8 cellular contexts compared by ENCODE assay signal in genomic region chr12:112126000-112126431, GRCh38. TPM values are rescaled to one million over a fixed set of nuclear protein-coding genes. Genes with fewer than 3 reads are reported as not detected.
A peak's percentile ranks its signal among the peaks of the same experiment; 100 is the strongest.
DNase-seq lines count a peak whose midpoint lies in the region; ATAC-seq and TF ChIP-seq lines count a peak whose summit lies in the region.

No MANE protein-coding gene starts in this region.

- peak overlapping the region; percentile 80 to 96 (median 94) for H3K27ac ChIP-seq in stomach

- no peak for ATAC-seq in activated CD4-positive, alpha-beta T cell treated with anti-CD3 and anti-CD28 coated beads for 36 hours
- ATAC-seq in HG03432 (IDR thresholded peaks at IDR 0.05; ENCODE audit: unreplicated experiment) = no peak

- 1 to 2% (median 1%) methylated on average over 15 to 25 of the region's 25 CpGs for WGBS in stomach, 5 donors

- DNase-seq in activated CD4-positive, alpha-beta T cell treated with anti-CD3 and anti-CD28 coated beads for 36 hours = peak; percentile 13
- no peak for DNase-seq in activated CD4-positive, alpha-beta T cell treated with anti-CD3 and anti-CD28 coated beads, Interleukin-2, amount 50 U/mL, for 1 hour
- no peak for DNase-seq in activated T-helper 1 cell treated with anti-CD3 and anti-CD28 coated beads, Interleukin-12 subunit alpha, Interleukin-12 subunit beta, Interleukin-2, Interleukin-4 antibody, amounts not matched to agents 30 ng/mL and 10 ng/mL and 1 ng/mL, durations not matched to agents 14 hours and 24 hours and 36 hours (ENCODE audit: low spot score)
- peak; percentile 19 for DNase-seq in iPS-NIHi11 (ENCODE audit: low spot score)
- DNase-seq in stomach = no peak
- no peak for DNase-seq in NK-92 treated with Interleukin-12 subunit alpha and Interleukin-12 subunit beta, amount 100 ng/mL, for 24 hours (lab: John Stamatoyannopoulos, UW)
- no peak for DNase-seq in G401 (ENCODE audit: low spot score)

- CTCF ChIA-PET in activated CD4-positive, alpha-beta T cell treated with anti-CD3 and anti-CD28 coated beads for 36 hours (lab: Charles Lee) = interaction anchor here (1.2 to 1.6 kb wide), 3 partner anchors 13 to 112 kb away, joined by 3 to 5 read pairs (median 4); no protein-coding TSS in a partner anchor

- TF ChIP-seq POLR2A in stomach (IDR thresholded peaks at IDR 0.05) = no peak

- H3K4me3 Mint-ChIP-seq in activated CD4-positive, alpha-beta T cell treated with anti-CD3 and anti-CD28 coated beads for 36 hours = peak overlapping the region; percentile 83
- H3K4me3 Mint-ChIP-seq in activated T-helper 1 cell treated with anti-CD3 and anti-CD28 coated beads, Interleukin-12 subunit alpha, Interleukin-12 subunit beta, Interleukin-2, Interleukin-4 antibody, amounts not matched to agents 30 ng/mL and 10 ng/mL and 1 ng/mL, durations not matched to agents 14 hours and 24 hours and 36 hours = peak overlapping the region; percentile 82

- TF ChIP-seq EP300 in stomach (IDR thresholded peaks at IDR 0.05) = no peak

- peaks cover 42% of the 10 kb centered on the region for H3K4me1 Mint-ChIP-seq in activated CD4-positive, alpha-beta T cell treated with anti-CD3 and anti-CD28 coated beads for 36 hours
- peaks cover 40% of the 10 kb centered on the region for H3K4me1 Mint-ChIP-seq in activated T-helper 1 cell treated with anti-CD3 and anti-CD28 coated beads, Interleukin-12 subunit alpha, Interleukin-12 subunit beta, Interleukin-2, Interleukin-4 antibody, amounts not matched to agents 30 ng/mL and 10 ng/mL and 1 ng/mL, durations not matched to agents 14 hours and 24 hours and 36 hours (ENCODE audit: low read depth)

- peak overlapping the region; percentile 79 to 98 (median 85) for H3K4me3 ChIP-seq in stomach

- TF ChIP-seq CTCF in stomach (IDR thresholded peaks at IDR 0.05) = no peak

- peak overlapping the region; percentile 78 for H3K27ac Mint-ChIP-seq in activated CD4-positive, alpha-beta T cell treated with anti-CD3 and anti-CD28 coated beads for 36 hours
- peak overlapping the region; percentile 78 for H3K27ac Mint-ChIP-seq in activated T-helper 1 cell treated with anti-CD3 and anti-CD28 coated beads, Interleukin-12 subunit alpha, Interleukin-12 subunit beta, Interleukin-2, Interleukin-4 antibody, amounts not matched to agents 30 ng/mL and 10 ng/mL and 1 ng/mL, durations not matched to agents 14 hours and 24 hours and 36 hours

- H3K36me3 Mint-ChIP-seq in activated CD4-positive, alpha-beta T cell treated with anti-CD3 and anti-CD28 coated beads for 36 hours (ENCODE audit: low read depth) = peaks cover 9% of the 10 kb centered on the region
- peaks cover 2% of the 10 kb centered on the region for H3K36me3 Mint-ChIP-seq in activated T-helper 1 cell treated with anti-CD3 and anti-CD28 coated beads, Interleukin-12 subunit alpha, Interleukin-12 subunit beta, Interleukin-2, Interleukin-4 antibody, amounts not matched to agents 30 ng/mL and 10 ng/mL and 1 ng/mL, durations not matched to agents 14 hours and 24 hours and 36 hours (ENCODE audit: low read depth)

- in situ Hi-C loops in G401 (cut with HindIII; ENCODE audit: low sequenced_read_pairs) = no loop called here

- no peaks in the 10 kb centered on the region for H3K36me3 ChIP-seq in stomach

- no peaks in the 10 kb centered on the region for H3K9me3 Mint-ChIP-seq in activated CD4-positive, alpha-beta T cell treated with anti-CD3 and anti-CD28 coated beads for 36 hours (ENCODE audit: low read depth)
- H3K9me3 Mint-ChIP-seq in activated T-helper 1 cell treated with anti-CD3 and anti-CD28 coated beads, Interleukin-12 subunit alpha, Interleukin-12 subunit beta, Interleukin-2, Interleukin-4 antibody, amounts not matched to agents 30 ng/mL and 10 ng/mL and 1 ng/mL, durations not matched to agents 14 hours and 24 hours and 36 hours = no peaks in the 10 kb centered on the region

- no peaks in the 10 kb centered on the region for H3K27me3 ChIP-seq in stomach

- peaks cover 50 to 86% (median 64%) of the 10 kb centered on the region in 4 donors for H3K4me1 ChIP-seq in stomach

- POLR2A ChIA-PET in activated CD4-positive, alpha-beta T cell treated with anti-CD3 and anti-CD28 coated beads for 36 hours (lab: Charles Lee) = interaction anchor here (0.6 to 3.4 kb wide), 10 partner anchors 13 to 131 kb away, joined by 3 to 20 read pairs (median 4); partner anchors contain the start of genes ERP29 and TMEM116

- no peaks in the 10 kb centered on the region for H3K9me3 ChIP-seq in stomach

- no peaks in the 10 kb centered on the region for H3K27me3 Mint-ChIP-seq in activated CD4-positive, alpha-beta T cell treated with anti-CD3 and anti-CD28 coated beads for 36 hours
- peaks cover 8% of the 10 kb centered on the region for H3K27me3 Mint-ChIP-seq in activated T-helper 1 cell treated with anti-CD3 and anti-CD28 coated beads, Interleukin-12 subunit alpha, Interleukin-12 subunit beta, Interleukin-2, Interleukin-4 antibody, amounts not matched to agents 30 ng/mL and 10 ng/mL and 1 ng/mL, durations not matched to agents 14 hours and 24 hours and 36 hours (ENCODE audit: insufficient read depth)

- intact Hi-C loops in activated CD4-positive, alpha-beta T cell treated with anti-CD3 and anti-CD28 coated beads for 36 hours (cut with DNase I, micrococcal nuclease) = loop anchor here (1.0 to 5.0 kb wide), 9 partner anchors 17 to 529 kb away; partner anchors contain the start of genes ERP29 (in 2 of the 2), TMEM116 (in 2 of the 2), ACAD10 (in 1 of the 2) and ATXN2 (in 1 of the 2)
- intact Hi-C loops in activated T-helper 1 cell treated with anti-CD3 and anti-CD28 coated beads, Interleukin-12 subunit alpha, Interleukin-12 subunit beta, Interleukin-2, Interleukin-4 antibody, amounts not matched to agents 30 ng/mL and 10 ng/mL and 1 ng/mL, durations not matched to agents 14 hours and 24 hours and 36 hours (cut with micrococcal nuclease) = loop anchor here (1.0 to 5.0 kb wide), 5 partner anchors 18 to 529 kb away; partner anchors contain the start of genes ATXN2, MAPKAPK5 and NAA25
- intact Hi-C loops in stomach (cut with DNase I; ENCODE audit: low total_unique reads) = no loop called here

RNA-seq across cellular contexts. Expression of gene TRAFD1, which starts 0.7 kb away (rescaled TPM):
- 10 to 100 TPM; 52.5 to 54.1 TPM for total RNA-seq in activated CD4-positive, alpha-beta T cell treated with anti-CD3 and anti-CD28 coated beads for 36 hours
- 46.5 and 46.7 TPM in 2 replicates for total RNA-seq in activated T-helper 1 cell treated with anti-CD3 and anti-CD28 coated beads, Interleukin-12 subunit alpha, Interleukin-12 subunit beta, Interleukin-2, Interleukin-4 antibody, amounts not matched to agents 30 ng/mL and 10 ng/mL and 1 ng/mL, durations not matched to agents 14 hours and 24 hours and 36 hours
- 10 to 100 TPM; 11.3 to 49.0 (median 27.7) TPM for total RNA-seq in stomach
- 10 to 100 TPM; 13.9 to 22.5 (median 16.1) TPM for polyA plus RNA-seq in stomach
- total RNA-seq in G401 (2014; rRNA removed; shearing (Covaris generic)) = 31.8 and 47.3 TPM in 2 replicates

RNA-seq across cellular contexts. Expression of gene NAA25, which starts 17.4 kb away (rescaled TPM):
- 10 to 100 TPM; 50.9 to 58.5 TPM for total RNA-seq in activated CD4-positive, alpha-beta T cell treated with anti-CD3 and anti-CD28 coated beads for 36 hours
- 52.2 and 58.1 TPM in 2 replicates for total RNA-seq in activated T-helper 1 cell treated with anti-CD3 and anti-CD28 coated beads, Interleukin-12 subunit alpha, Interleukin-12 subunit beta, Interleukin-2, Interleukin-4 antibody, amounts not matched to agents 30 ng/mL and 10 ng/mL and 1 ng/mL, durations not matched to agents 14 hours and 24 hours and 36 hours
- 10 to 100 TPM; 11.1 to 72.6 (median 57.6) TPM for total RNA-seq in stomach
- polyA plus RNA-seq in stomach = 1 to 10 TPM; 2.3 to 5.4 (median 3.2) TPM
- total RNA-seq in G401 (2014; rRNA removed; shearing (Covaris generic)) = 6.9 and 7.7 TPM in 2 replicates

Comparison
In these comparisons a context has a peak if more than half of its experiments do, and no peak if none do; other contexts are left out.
1. DNase-seq: peak in activated CD4-positive, alpha-beta T cell treated with anti-CD3 and anti-CD28 coated beads for 36 hours (single experiment) and iPS-NIHi11 (single experiment); none in activated CD4-positive, alpha-beta T cell treated with anti-CD3 and anti-CD28 coated beads, Interleukin-2, amount 50 U/mL, for 1 hour (single experiment), activated T-helper 1 cell treated with anti-CD3 and anti-CD28 coated beads, Interleukin-12 subunit alpha, Interleukin-12 subunit beta, Interleukin-2, Interleukin-4 antibody, amounts not matched to agents 30 ng/mL and 10 ng/mL and 1 ng/mL, durations not matched to agents 14 hours and 24 hours and 36 hours (single experiment), stomach (single experiment), NK-92 treated with Interleukin-12 subunit alpha and Interleukin-12 subunit beta, amount 100 ng/mL, for 24 hours (single experiment) and G401 (single experiment).